ENCODE assay signal across 18 cellular contexts in genomic region chr20:36314734-36315544, GRCh38. TPM values are rescaled to one million over a fixed set of nuclear protein-coding genes. Genes with fewer than 3 reads are reported as not detected.
DNase-seq lines count a peak whose midpoint lies in the region; ATAC-seq, FAIRE-seq and TF ChIP-seq lines count a peak whose summit lies in the region.
"Had no signal": no experiment of that assay in that cellular context is flagged by ENCODE, and none has a peak within 500 bp of the region (broad histone marks: within the 10 kb centered on the region; RNA-seq: fewer than 3 reads in every experiment).

No MANE protein-coding gene starts in this region.

- no peak overlapping the region for H3K9ac ChIP-seq in K562 (ENCODE audit: insufficient read depth in 1 of 2, low read depth in 2 of 2, low read length in 2 of 2)

- in situ Hi-C loops in K562 (cut with MboI) = no loop called here

- POLR2A ChIA-PET in activated CD8-positive, alpha-beta T cell treated with anti-CD3 and anti-CD28 coated beads, Interleukin-2, amount 10 ng/mL, durations not matched to agents 7 days and 5 days (lab: Charles Lee) = no interaction called here
- POLR2A ChIA-PET in activated CD8-positive, alpha-beta T cell treated with anti-CD3 and anti-CD28 coated beads for 36 hours (lab: Charles Lee) = no interaction called here
- POLR2A ChIA-PET in K562 (lab: Yijun Ruan, JAX) = no interaction called here

- peaks cover 0 to 34% of the 10 kb centered on the region in 2 experiments; a peak in 4 of 5 replicates for H3K27me3 ChIP-seq in K562 (ENCODE audit: control insufficient read depth in 2 of 2, insufficient read depth in 2 of 2, low read length in 2 of 2)

- no peaks in the 10 kb centered on the region for H3K36me3 ChIP-seq in K562 (ENCODE audit: control insufficient read depth, insufficient read depth, low read length)
- H3K36me3 ChIP-seq: gastroesophageal sphincter had no signal

- no TSS peak for BruUV-seq in K562 (replicated peaks; lab: Mats Ljungman, UMichigan)

- no peak for TF ChIP-seq POLR2A in K562 (conservative IDR thresholded peaks at IDR 0.05)

- peak; percentile 46 for ATAC-seq in activated CD8-positive, alpha-beta T cell treated with anti-CD3 and anti-CD28 coated beads, Interleukin-2, amount 10 ng/mL, durations not matched to agents 7 days and 5 days
- no peak for ATAC-seq in activated CD8-positive, alpha-beta T cell treated with anti-CD3 and anti-CD28 coated beads for 36 hours
- ATAC-seq in K562 = peak; percentile 78
- no peak for ATAC-seq in sciatic nerve
- ATAC-seq in HG03039 (IDR thresholded peaks at IDR 0.05; ENCODE audit: unreplicated experiment) = no peak
- ATAC-seq: gastroesophageal sphincter, Right ventricle myocardium inferior, T-cell had no signal

- no peaks in the 10 kb centered on the region for H3K4me1 Mint-ChIP-seq in activated CD8-positive, alpha-beta T cell treated with anti-CD3 and anti-CD28 coated beads, Interleukin-2, amount 10 ng/mL, durations not matched to agents 7 days and 5 days (ENCODE audit: low read depth)
- no peaks in the 10 kb centered on the region for H3K4me1 Mint-ChIP-seq in activated CD8-positive, alpha-beta T cell treated with anti-CD3 and anti-CD28 coated beads for 36 hours (ENCODE audit: low read depth)
- H3K4me1 Mint-ChIP-seq: T-cell had no signal

- H4K20me1 ChIP-seq in K562 (replicated peaks; ENCODE audit: control insufficient read depth, insufficient read depth, low read length) = peaks cover 5% of the 10 kb centered on the region; the same call in 1 of the 2 replicates

- no peak for DNase-seq in activated CD8-positive, alpha-beta T cell treated with anti-CD3 and anti-CD28 coated beads, Interleukin-2, amount 10 ng/mL, durations not matched to agents 7 days and 5 days
- DNase-seq in activated CD8-positive, alpha-beta T cell treated with anti-CD3 and anti-CD28 coated beads for 36 hours = no peak
- peak; percentile 26 for DNase-seq in HT-29 (ENCODE audit: low spot score)
- DNase-seq in K562 (ENCODE audit: extremely low read depth in 1 of 4, low spot score in 3 of 4) = peak in 2 of 4 experiments; percentile 18 to 21
- peak; percentile 39 for DNase-seq in sciatic nerve (ENCODE audit: low spot score)
- DNase-seq in globus pallidus (ENCODE audit: low spot score) = no peak
- no peak for DNase-seq in C1 segment of cervical spinal cord (lab: John Stamatoyannopoulos, UW)
- DNase-seq: activated naive CD4-positive, alpha-beta T cell treated with Interleukin-2 at 50 U/mL for 16 hours; NCI-H1105 treated with DMSO at 0.1 percent for 48 hours; NCI-H2227 treated with DMSO at 0.1 percent for 48 hours; right cardiac atrium; stimulated activated CD4-positive, alpha-beta T cell treated with anti-CD3 and anti-CD28 coated beads, Interleukin-1b, Interleukin-23, amount 100 ng/mL, for 48 hours had no signal

- no peaks in the 10 kb centered on the region for H3K9me1 ChIP-seq in K562 (ENCODE audit: control insufficient read depth, insufficient read depth, low read length)

- H3K9me3 Mint-ChIP-seq in activated CD8-positive, alpha-beta T cell treated with anti-CD3 and anti-CD28 coated beads, Interleukin-2, amount 10 ng/mL, durations not matched to agents 7 days and 5 days (ENCODE audit: insufficient read depth) = no peaks in the 10 kb centered on the region
- H3K9me3 Mint-ChIP-seq in activated CD8-positive, alpha-beta T cell treated with anti-CD3 and anti-CD28 coated beads for 36 hours = no peaks in the 10 kb centered on the region
- H3K9me3 Mint-ChIP-seq: T-cell had no signal

- H3K4me1 ChIP-seq in K562 (replicated peaks in 1 of 2; ENCODE audit: control insufficient read depth in 2 of 2, insufficient read depth in 2 of 2, low read length in 2 of 2) = peaks cover 0 to 6% of the 10 kb centered on the region in 2 experiments; a peak in 1 of 5 replicates

- no peak overlapping the region for H3K4me3 Mint-ChIP-seq in activated CD8-positive, alpha-beta T cell treated with anti-CD3 and anti-CD28 coated beads, Interleukin-2, amount 10 ng/mL, durations not matched to agents 7 days and 5 days
- no peak overlapping the region for H3K4me3 Mint-ChIP-seq in activated CD8-positive, alpha-beta T cell treated with anti-CD3 and anti-CD28 coated beads for 36 hours
- H3K4me3 Mint-ChIP-seq: T-cell had no signal

- TF ChIP-seq EP300 in K562 (IDR thresholded peaks at IDR 0.05; ENCODE audit: low read length) = no peak

- H3K9me3 ChIP-seq in K562 (replicated peaks; ENCODE audit: control insufficient read depth, insufficient read depth, low read depth, low read length) = no peaks in the 10 kb centered on the region
- H3K9me3 ChIP-seq: gastroesophageal sphincter had no signal

- CTCF ChIA-PET in activated CD8-positive, alpha-beta T cell treated with anti-CD3 and anti-CD28 coated beads, Interleukin-2, amount 10 ng/mL, durations not matched to agents 7 days and 5 days (lab: Charles Lee) = no interaction called here
- CTCF ChIA-PET in activated CD8-positive, alpha-beta T cell treated with anti-CD3 and anti-CD28 coated beads for 36 hours (lab: Charles Lee) = no interaction called here
- CTCF ChIA-PET in K562 (lab: Yijun Ruan, JAX; ENCODE audit: low intra/inter-chr PET ratio) = no interaction called here

- H3K27me3 Mint-ChIP-seq in activated CD8-positive, alpha-beta T cell treated with anti-CD3 and anti-CD28 coated beads, Interleukin-2, amount 10 ng/mL, durations not matched to agents 7 days and 5 days (ENCODE audit: low read depth) = no peaks in the 10 kb centered on the region
- peaks cover 26% of the 10 kb centered on the region for H3K27me3 Mint-ChIP-seq in activated CD8-positive, alpha-beta T cell treated with anti-CD3 and anti-CD28 coated beads for 36 hours

- WGBS in K562 (ENCODE audit: insufficient coverage, low coverage, missing lambda C conversion rate) = 4% methylated on average over 10 of the region's 12 CpGs

- H2AFZ ChIP-seq in K562 (ENCODE audit: low read depth, low read length) = no peak overlapping the region

- H3K79me2 ChIP-seq in K562 (ENCODE audit: control insufficient read depth, insufficient read depth, low read length) = no peaks in the 10 kb centered on the region

- no peak overlapping the region for H3K4me2 ChIP-seq in K562 (ENCODE audit: insufficient read depth, low read length)

- H3K27ac ChIP-seq in K562 (ENCODE audit: extremely low read depth, low read depth, low read length) = no peak overlapping the region
- H3K27ac ChIP-seq: epithelial cell of prostate, gastroesophageal sphincter had no signal

- intact Hi-C loops in activated CD8-positive, alpha-beta T cell treated with anti-CD3 and anti-CD28 coated beads for 36 hours (cut with micrococcal nuclease) = no loop called here
- intact Hi-C loops in K562 (cut with micrococcal nuclease) = no loop called here
- intact Hi-C loops in sciatic nerve (cut with DNase I) = no loop called here

- no peak for TF ChIP-seq CTCF in activated CD8-positive, alpha-beta T cell treated with anti-CD3 and anti-CD28 coated beads for 36 hours (IDR thresholded peaks at IDR 0.05)
- no peak for TF ChIP-seq CTCF in K562 (IDR thresholded peaks at IDR 0.05 in 2 of 3, conservative IDR thresholded peaks at IDR 0.05 in 1 of 3; ENCODE audit: insufficient read depth in 2 of 3, low read depth in 1 of 3, low read length in 3 of 3)

- H3K4me3 ChIP-seq in K562 = no peak overlapping the region
- H3K4me3 ChIP-seq: gastroesophageal sphincter had no signal

- no peak for TF ChIP-seq RAD21 in K562 (CRISPR knock-in tag; conservative IDR thresholded peaks at IDR 0.05 in 1 of 2, IDR thresholded peaks at IDR 0.05 in 1 of 2)

- no peak for FAIRE-seq in K562 (lab: Jason Lieb, UNC)
- FAIRE-seq: colon had no signal

- no peak overlapping the region for H3K27ac Mint-ChIP-seq in activated CD8-positive, alpha-beta T cell treated with anti-CD3 and anti-CD28 coated beads, Interleukin-2, amount 10 ng/mL, durations not matched to agents 7 days and 5 days
- no peak overlapping the region for H3K27ac Mint-ChIP-seq in activated CD8-positive, alpha-beta T cell treated with anti-CD3 and anti-CD28 coated beads for 36 hours
- H3K27ac Mint-ChIP-seq: T-cell had no signal

- no peaks in the 10 kb centered on the region for H3K36me3 Mint-ChIP-seq in activated CD8-positive, alpha-beta T cell treated with anti-CD3 and anti-CD28 coated beads, Interleukin-2, amount 10 ng/mL, durations not matched to agents 7 days and 5 days (ENCODE audit: low read depth)
- H3K36me3 Mint-ChIP-seq in activated CD8-positive, alpha-beta T cell treated with anti-CD3 and anti-CD28 coated beads for 36 hours (ENCODE audit: low read depth) = no peaks in the 10 kb centered on the region
- H3K36me3 Mint-ChIP-seq: T-cell had no signal

TF ChIP-seq in K562, 482 proteins besides CTCF, POLR2A, EP300 and RAD21 (continues in another document):
- TF ChIP-seq ZNF354B (CRISPR knock-in tag; IDR thresholded peaks at IDR 0.05) (no peak), SREBF2 (CRISPR knock-in tag; IDR thresholded peaks at IDR 0.05) (no peak), FOXM1 (IDR thresholded peaks at IDR 0.05; ENCODE audit: low read depth) (no peak), FOXM1 (CRISPR knock-in tag; IDR thresholded peaks at IDR 0.05; ENCODE audit: low read depth) (0 out of 2 replicates have a peak, but pooled peaks have one; percentile 46), NR2F6 (CRISPR knock-in tag; IDR thresholded peaks at IDR 0.05) (no peak)

RNA-seq across cellular contexts. Expression of gene DLGAP4, which starts 8.8 kb away (rescaled TPM):
- total RNA-seq in activated CD8-positive, alpha-beta T cell treated with anti-CD3 and anti-CD28 coated beads, Interleukin-2, amount 10 ng/mL, durations not matched to agents 7 days and 5 days = 10 to 100 TPM; 19.9 to 23.6 TPM
- 10 to 100 TPM; 11.5 to 13.1 TPM for total RNA-seq in activated CD8-positive, alpha-beta T cell treated with anti-CD3 and anti-CD28 coated beads for 36 hours
- total RNA-seq in HT-29 (2014; rRNA removed; shearing (Covaris generic)) = 21.4 and 37.0 TPM in 2 replicates
- total RNA-seq in K562 (2011; cell fraction: chromatin; rRNA removed; ENCODE audit: low replicate concordance) = 20.3 and 54.2 TPM in 2 replicates
- 27.4 and 30.0 TPM in 2 replicates for total RNA-seq in K562 (2011; cell fraction: nucleolus; rRNA removed)
- total RNA-seq in K562 (2011; cell fraction: nucleoplasm; rRNA removed) = 33.4 and 54.4 TPM in 2 replicates
- total RNA-seq in K562 (2014; rRNA removed) (4.5 and 9.9 TPM in 2 replicates), K562 (2014; rRNA removed; fragmentation: Illumina TruSeq; extraction: Trizol) (2.3 and 3.2 TPM in 2 replicates), K562 (2015; rRNA removed; fragmentation: Illumina TruSeq; extraction: Trizol) (4.5 and 6.8 TPM in 2 replicates), K562 (2021) (26.1 and 34.1 TPM in 2 replicates), sciatic nerve (113 TPM)
- polyA plus RNA-seq in K562 (2011; rRNA removed) (3.1 and 6.5 TPM in 2 replicates), K562 (2014; fragmentation: Illumina TruSeq; extraction: Trizol) (22.3 and 30.8 TPM in 2 replicates), K562 (2014; fragmentation: Nextera tagmentation; extraction: Ambion mirVana) (under 1 TPM; 0.31 to 0.74 TPM), K562 (2014; rRNA removed) (9.5 and 11.9 TPM in 2 replicates)
- polyA plus RNA-seq in K562 (2011; cell fraction: cytosol; rRNA removed) = 9.9 and 17.6 TPM in 2 replicates
- 20.7 and 29.9 TPM in 2 replicates for polyA plus RNA-seq in K562 (2011; cell fraction: nucleus; rRNA removed)
- 16.7 and 28.3 TPM in 2 replicates for polyA plus RNA-seq in K562 (2012)
- polyA minus RNA-seq in K562 (2011; rRNA and poly(A)+ RNA removed) = 4.4 and 5.6 TPM in 2 replicates
- polyA minus RNA-seq in K562 (2011; cell fraction: cytosol; rRNA and poly(A)+ RNA removed) = 24.3 and 33.7 TPM in 2 replicates
- polyA minus RNA-seq in K562 (2011; cell fraction: nucleus; rRNA and poly(A)+ RNA removed) = 7.7 and 10.9 TPM in 2 replicates

Comparison
In these comparisons a context has a peak if more than half of its experiments do, and no peak if none do; other contexts are left out.
1. ATAC-seq: peak in activated CD8-positive, alpha-beta T cell treated with anti-CD3 and anti-CD28 coated beads, Interleukin-2, amount 10 ng/mL, durations not matched to agents 7 days and 5 days (single experiment) and K562 (single experiment); none in activated CD8-positive, alpha-beta T cell treated with anti-CD3 and anti-CD28 coated beads for 36 hours (single experiment), sciatic nerve (single experiment) and HG03039 (single experiment).
2. DNase-seq: peak in HT-29 (single experiment) and sciatic nerve (single experiment); none in activated CD8-positive, alpha-beta T cell treated with anti-CD3 and anti-CD28 coated beads, Interleukin-2, amount 10 ng/mL, durations not matched to agents 7 days and 5 days (single experiment), activated CD8-positive, alpha-beta T cell treated with anti-CD3 and anti-CD28 coated beads for 36 hours (single experiment), globus pallidus (single experiment) and C1 segment of cervical spinal cord (0 of 14).